In the genomic region with DNA sequence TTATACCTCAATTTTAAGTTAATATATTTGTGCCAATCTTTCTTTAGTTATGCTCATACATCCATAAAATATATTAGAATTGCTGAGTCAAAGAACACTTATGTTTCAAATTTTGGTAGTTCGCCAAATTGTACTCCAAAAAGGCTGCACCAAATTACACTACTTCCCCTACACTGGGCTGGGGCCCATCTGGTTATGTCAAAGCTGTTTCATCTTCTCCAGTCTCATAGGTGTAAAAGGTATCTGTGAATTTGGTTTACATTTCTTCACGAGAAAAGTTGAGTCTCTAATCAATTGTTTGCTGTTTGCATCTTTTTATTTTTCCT, we compare ENCODE assay signal across 3 cellular contexts.
TF ChIP-seq lines count a peak whose summit lies in the region.

No MANE protein-coding gene starts in this region.

TF ChIP-seq in SK-N-SH, 30 proteins besides CTCF, POLR2A, EP300 and RAD21 (continued from another document):
- no peak for TF ChIP-seq REST (IDR thresholded peaks at IDR 0.05; ENCODE audit: low read depth, low read length)
- TF ChIP-seq FOXM1 (IDR thresholded peaks at IDR 0.05; ENCODE audit: low read depth) = no peak
- no peak for TF ChIP-seq GABPA (IDR thresholded peaks at IDR 0.05; ENCODE audit: low read depth)

TF ChIP-seq in SK-N-SH treated with all-trans-retinoic acid at 6 μM for 48 hours, 23 proteins besides CTCF, POLR2A, EP300 and RAD21 (continued from another document):
- TF ChIP-seq CSRNP3 (CRISPR knock-in tag; IDR thresholded peaks at IDR 0.05) (no peak), ZNF8 (CRISPR knock-in tag; IDR thresholded peaks at IDR 0.05) (no peak), ZFP30 (CRISPR knock-in tag; IDR thresholded peaks at IDR 0.05) (no peak), PPARA (CRISPR knock-in tag; IDR thresholded peaks at IDR 0.05; ENCODE audit: borderline replicate concordance) (no peak), ZNF565 (CRISPR knock-in tag; conservative IDR thresholded peaks at IDR 0.05; ENCODE audit: low read depth) (no peak)

TF ChIP-seq in WTC11, 78 proteins besides CTCF, POLR2A, EP300 and RAD21 (continued from another document):
- TF ChIP-seq PRDM15 (CRISPR knock-in tag; IDR thresholded peaks at IDR 0.05) (no peak), GABPB1 (CRISPR knock-in tag; IDR thresholded peaks at IDR 0.05) (no peak), NFE2L1 (CRISPR knock-in tag; IDR thresholded peaks at IDR 0.05) (no peak), GRHL2 (CRISPR knock-in tag; IDR thresholded peaks at IDR 0.05; ENCODE audit: insufficient replicate concordance, severe bottlenecking) (no peak)
TF ChIP-seq in WTC11: peak in this region for 0.
